In the genomic region with DNA sequence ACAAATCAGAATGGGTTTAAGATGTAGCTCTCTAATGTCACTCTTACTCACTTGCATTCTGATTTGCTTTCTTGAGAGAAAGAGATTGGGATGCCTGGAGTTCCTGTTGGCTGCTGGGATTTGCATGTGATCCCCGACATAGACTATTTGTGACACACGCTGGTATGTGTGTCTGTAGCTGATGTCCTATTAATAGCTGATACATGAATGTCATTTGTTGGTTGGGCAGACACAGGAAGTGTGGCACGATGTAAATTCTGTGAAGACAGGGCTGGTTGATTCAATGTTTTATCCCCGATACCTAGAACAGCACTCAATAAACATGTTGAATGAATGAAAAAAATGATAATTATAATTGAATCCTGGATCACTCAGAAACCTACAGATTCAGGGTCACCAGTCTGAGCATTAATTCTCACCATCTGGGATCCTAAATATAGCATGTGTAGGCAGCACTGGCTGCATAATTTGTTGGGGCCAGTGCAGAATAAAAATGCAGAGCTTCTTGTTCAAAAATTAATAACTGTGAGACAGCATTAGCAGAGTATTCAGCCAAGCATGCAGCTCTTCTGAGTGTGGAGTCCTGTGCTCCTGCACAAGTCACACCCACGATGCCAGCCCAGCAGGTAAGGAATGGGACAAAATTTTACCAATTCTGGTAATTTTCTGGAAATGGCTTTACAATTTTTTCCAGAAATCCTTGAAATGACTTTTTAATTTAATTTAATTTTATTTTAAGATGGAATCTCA, we compare ENCODE assay signal across 9 cellular contexts. TPM values are rescaled to one million over a fixed set of nuclear protein-coding genes. Genes with fewer than 3 reads are reported as not detected.
DNase-seq lines count a peak whose midpoint lies in the region; ATAC-seq and TF ChIP-seq lines count a peak whose summit lies in the region.
"Had no signal": no experiment of that assay in that cellular context is flagged by ENCODE, and none has a peak within 500 bp of the region (broad histone marks: within the 10 kb centered on the region; RNA-seq: fewer than 3 reads in every experiment).

No MANE protein-coding gene starts in this region.

- ATAC-seq in GM18907 (IDR thresholded peaks at IDR 0.05; ENCODE audit: unreplicated experiment) (peak; percentile 93), HG02623 (IDR thresholded peaks at IDR 0.05; ENCODE audit: unreplicated experiment) (peak; percentile 65)

- H3K9me2 ChIP-seq in OCI-LY7 (ENCODE audit: insufficient read depth, low read length), result no peaks in the 10 kb centered on the region
- H3K9me2 ChIP-seq in PC-9 (ENCODE audit: insufficient read depth), result no peaks in the 10 kb centered on the region; the same call in 1 of the 2 replicates

- H3K79me2 ChIP-seq in OCI-LY7 (ENCODE audit: insufficient read depth, low read depth, low read length) (no peaks in the 10 kb centered on the region), PC-9 (ENCODE audit: low read depth) (no peaks in the 10 kb centered on the region)

- H3K4me2 ChIP-seq in OCI-LY7 (ENCODE audit: low read length) (peak overlapping the region; percentile 71), PC-9 (no peak overlapping the region)

- H2AFZ ChIP-seq in OCI-LY7 (ENCODE audit: low read length) (peak overlapping the region; percentile 94), PC-9 (no peak overlapping the region)

- H3K27ac ChIP-seq in OCI-LY7 (ENCODE audit: low read depth, low read length, poor library complexity, severe bottlenecking) (peak overlapping the region; percentile 63), prostate gland (peak overlapping the region; percentile 41 to 68), PC-9 (no peak overlapping the region)

- BruUV-seq in OCI-LY7 (replicated peaks; lab: Mats Ljungman, UMichigan), result no TSS peak
- BruUV-seq in PC-9 (replicated peaks; lab: Mats Ljungman, UMichigan), result no TSS peak

- H4K20me1 ChIP-seq in OCI-LY7 (ENCODE audit: insufficient read depth, low read length) (no peaks in the 10 kb centered on the region), PC-9 (ENCODE audit: insufficient read depth) (no peaks in the 10 kb centered on the region)

- H3K4me3 ChIP-seq in OCI-LY7 (ENCODE audit: low read depth, low read length, poor library complexity, severe bottlenecking), result peak overlapping the region; percentile 39
- H3K4me3 ChIP-seq in prostate gland, result no peak overlapping the region
- H3K4me3 ChIP-seq in PC-9, result no peak overlapping the region

- H3K36me3 ChIP-seq in OCI-LY7 (ENCODE audit: insufficient read depth, low read length) (no peaks in the 10 kb centered on the region), prostate gland (no peaks in the 10 kb centered on the region), PC-9 (ENCODE audit: low read depth) (no peaks in the 10 kb centered on the region)

- DNase-seq in OCI-LY7 (ENCODE audit: low spot score) (peak; percentile 73), prostate gland (ENCODE audit: low spot score) (no peak), PC-9 (no peak), activated T-cell treated with anti-CD3 and anti-CD28 coated beads for 4 hours (no peak), SHP77 (lab: John Stamatoyannopoulos, UW) (no peak)
- DNase-seq in stimulated activated CD4-positive, alpha-beta T cell treated with anti-CD3 and anti-CD28 coated beads, Interleukin-4, amount 100 ng/mL, for 24 hours, result no peak
- DNase-seq: NCI-H510A treated with DMSO at 0.1 percent for 48 hours had no signal

- H3K9me3 ChIP-seq in OCI-LY7 (ENCODE audit: low read length) (no peaks in the 10 kb centered on the region), prostate gland (no peaks in the 10 kb centered on the region), PC-9 (ENCODE audit: insufficient read depth, low read depth) (no peaks in the 10 kb centered on the region)

- H3K27me3 ChIP-seq in prostate gland (replicated peaks; ENCODE audit: insufficient read depth), result no peaks in the 10 kb centered on the region
- H3K27me3 ChIP-seq in PC-9 (ENCODE audit: insufficient read depth, low read depth), result no peaks in the 10 kb centered on the region

- no peaks in the 10 kb centered on the region for H3F3A ChIP-seq in PC-9 (ENCODE audit: insufficient read depth, low read depth)

- POLR2A ChIA-PET in OCI-LY7 (lab: Charles Lee) (interaction anchor here (0.6 to 1.5 kb wide), 7 partner anchors 9 to 876 kb away, joined by 3 to 7 read pairs (median 3); no protein-coding TSS in a partner anchor), PC-9 (lab: Charles Lee; ENCODE audit: unreplicated experiment) (interaction anchor here (0.6 kb wide), 2 partner anchors 153 to 565 kb away, joined by 4 to 5 read pairs; no protein-coding TSS in a partner anchor)

- WGBS in prostate gland, result 56% methylated on average over 5 of the region's 5 CpGs

- CTCF ChIA-PET in OCI-LY7 (lab: Charles Lee; ENCODE audit: unreplicated experiment), result interaction anchor here (0.7 kb wide), 1 partner anchor 34 kb away, joined by 3 read pairs; no protein-coding TSS in a partner anchor
- CTCF ChIA-PET in PC-9 (lab: Charles Lee), result no interaction called here

- TF ChIP-seq CTCF in OCI-LY7 (conservative IDR thresholded peaks at IDR 0.05; ENCODE audit: low read length) (no peak), prostate gland (IDR thresholded peaks at IDR 0.05) (no peak), PC-9 (conservative IDR thresholded peaks at IDR 0.05) (no peak)

- intact Hi-C loops in OCI-LY7 (cut with micrococcal nuclease; ENCODE audit: unreplicated experiment), result no loop called here
- intact Hi-C loops in prostate gland (cut with DNase I), result no loop called here
- intact Hi-C loops in PC-9 (cut with micrococcal nuclease; ENCODE audit: unreplicated experiment), result no loop called here

- peaks cover 23% of the 10 kb centered on the region for H3K4me1 ChIP-seq in OCI-LY7 (ENCODE audit: insufficient read depth, low read length, poor library complexity, severe bottlenecking)
- H3K4me1 ChIP-seq in prostate gland (replicated peaks), result peaks cover 8% of the 10 kb centered on the region
- no peaks in the 10 kb centered on the region for H3K4me1 ChIP-seq in PC-9 (replicated peaks; ENCODE audit: insufficient read depth)

- TF ChIP-seq POLR2A in prostate gland (IDR thresholded peaks at IDR 0.05), result no peak

RNA-seq across cellular contexts. Expression of a gene that starts 35.5 kb away (rescaled TPM):
- not detected in 2 replicates for total RNA-seq in OCI-LY7 (2014; rRNA removed; shearing (Covaris generic))
- total RNA-seq in OCI-LY7 (2022) (not detected in 2 replicates), prostate gland (100 to 1,000 TPM; 125 to 273 TPM), PC-9 (2021) (9.2 and 11.1 TPM in 2 replicates)

Comparison
In these comparisons a context has a peak if more than half of its experiments do, and no peak if none do; other contexts are left out.
1. RNA of a gene that starts 35.5 kb away (total RNA-seq): 125 to 273 TPM in prostate gland; 9.2 to 11.1 TPM in PC-9 and not detected in OCI-LY7; every median in the first group is over 10 times any median in the second.